In the genomic region with DNA sequence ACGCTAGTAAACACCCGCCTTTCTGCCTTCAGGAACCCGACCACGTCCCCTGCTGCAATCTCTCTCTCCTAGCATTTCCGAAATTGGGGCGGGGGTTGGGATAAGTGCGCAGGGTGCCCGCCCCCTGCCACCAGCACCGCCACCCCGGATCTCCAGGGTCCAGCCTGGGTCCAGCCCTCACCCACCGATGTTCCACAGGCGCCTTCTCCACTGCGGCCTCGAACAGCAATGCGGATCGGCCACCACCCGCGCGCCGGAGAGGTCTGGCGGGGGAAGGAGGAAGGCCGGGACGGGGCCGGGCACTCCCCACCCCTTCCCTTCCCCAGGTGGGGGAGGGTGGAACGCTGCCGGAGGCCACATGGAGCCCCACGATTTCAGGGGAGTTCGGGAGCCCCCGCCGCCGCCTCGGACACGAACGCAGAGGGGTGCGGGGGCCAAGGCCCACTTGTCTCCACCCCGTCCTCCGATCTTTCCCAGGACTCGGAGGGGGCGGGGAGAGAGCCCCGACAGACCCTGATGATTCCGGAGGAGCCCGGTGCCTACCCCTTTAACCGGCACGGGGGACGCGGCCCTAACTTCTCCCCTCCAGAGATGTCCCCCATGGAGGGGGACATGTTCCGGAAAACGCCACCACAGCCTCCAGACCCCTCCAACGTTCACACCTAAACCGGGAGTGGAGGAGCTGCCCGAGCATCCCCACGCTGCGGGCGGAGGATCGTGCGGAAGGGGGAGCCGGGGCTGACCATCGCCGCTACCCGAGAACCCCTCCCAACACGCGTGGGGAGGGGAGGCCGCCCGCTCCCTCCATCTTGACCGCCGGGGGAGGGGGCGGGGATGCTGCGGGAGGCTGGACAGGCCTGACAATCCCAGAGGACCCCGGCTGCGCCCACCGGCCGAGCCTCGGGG, we compare ENCODE assay signal across 8 cellular contexts. TPM values are rescaled to one million over a fixed set of nuclear protein-coding genes. Genes with fewer than 3 reads are reported as not detected.
A peak's percentile ranks its signal among the peaks of the same experiment; 100 is the strongest.
DNase-seq lines count a peak whose midpoint lies in the region; ATAC-seq and TF ChIP-seq lines count a peak whose summit lies in the region.

No MANE protein-coding gene starts in this region.

- H3K4me3 Mint-ChIP-seq in activated CD4-positive, alpha-beta memory T cell treated with anti-CD3 and anti-CD28 coated beads for 36 hours: peak overlapping the region; percentile 87
- H3K4me3 Mint-ChIP-seq in stimulated activated effector memory CD8-positive, alpha-beta T cell treated with anti-CD3 and anti-CD28 coated beads, Interleukin-12 subunit alpha, Interleukin-12 subunit beta, amount 100 ng/mL, for 72 hours: peak overlapping the region; percentile 85

- peaks cover 34% of the 10 kb centered on the region for H3K4me1 Mint-ChIP-seq in activated CD4-positive, alpha-beta memory T cell treated with anti-CD3 and anti-CD28 coated beads for 36 hours (ENCODE audit: low read depth)
- H3K4me1 Mint-ChIP-seq in stimulated activated effector memory CD8-positive, alpha-beta T cell treated with anti-CD3 and anti-CD28 coated beads, Interleukin-12 subunit alpha, Interleukin-12 subunit beta, amount 100 ng/mL, for 72 hours: peaks cover 36% of the 10 kb centered on the region

- POLR2A ChIA-PET in activated CD4-positive, alpha-beta memory T cell treated with anti-CD3 and anti-CD28 coated beads for 36 hours (lab: Charles Lee): no interaction called here

- DNase-seq in CMK (ENCODE audit: low read depth): peak; percentile 47
- DNase-seq in LNCaP clone FGC (ENCODE audit: low read depth): no peak
- DNase-seq in activated CD4-positive, alpha-beta memory T cell treated with anti-CD3 and anti-CD28 coated beads for 36 hours: peak; percentile 36
- DNase-seq in effector CD4-positive, alpha-beta T cell: peak; percentile 9
- DNase-seq in lung microvascular endothelial cell (ENCODE audit: low read depth in 2 of 2): peak; percentile 44 to 54
- peak; percentile 19 to 69 for DNase-seq in stimulated activated effector memory CD8-positive, alpha-beta T cell treated with anti-CD3 and anti-CD28 coated beads, Interleukin-12 subunit alpha, Interleukin-12 subunit beta, amount 100 ng/mL, for 72 hours (ENCODE audit: low spot score in 2 of 2)
- DNase-seq in NK-92 (lab: John Stamatoyannopoulos, UW; ENCODE audit: unreplicated experiment): no peak

- peak overlapping the region; percentile 98 for H3K4me3 ChIP-seq in LNCaP clone FGC (ENCODE audit: low read depth, low read length)

- no peak for TF ChIP-seq CTCF in LNCaP clone FGC (IDR thresholded peaks at IDR 0.05; ENCODE audit: control insufficient read depth, extremely low read depth, insufficient read depth)

- ATAC-seq in GM21390 (IDR thresholded peaks at IDR 0.05; ENCODE audit: unreplicated experiment): peak; percentile 20
- ATAC-seq in stimulated activated effector memory CD8-positive, alpha-beta T cell treated with anti-CD3 and anti-CD28 coated beads, Interleukin-12 subunit alpha, Interleukin-12 subunit beta, amount 100 ng/mL, for 72 hours: peak; percentile 3

- CTCF ChIA-PET in activated CD4-positive, alpha-beta memory T cell treated with anti-CD3 and anti-CD28 coated beads for 36 hours (lab: Charles Lee): no interaction called here

- no peaks in the 10 kb centered on the region for H3K9me3 Mint-ChIP-seq in activated CD4-positive, alpha-beta memory T cell treated with anti-CD3 and anti-CD28 coated beads for 36 hours
- no peaks in the 10 kb centered on the region for H3K9me3 Mint-ChIP-seq in stimulated activated effector memory CD8-positive, alpha-beta T cell treated with anti-CD3 and anti-CD28 coated beads, Interleukin-12 subunit alpha, Interleukin-12 subunit beta, amount 100 ng/mL, for 72 hours

- no peaks in the 10 kb centered on the region for H3K27me3 Mint-ChIP-seq in activated CD4-positive, alpha-beta memory T cell treated with anti-CD3 and anti-CD28 coated beads for 36 hours

- peak overlapping the region; percentile 81 for H3K27ac Mint-ChIP-seq in activated CD4-positive, alpha-beta memory T cell treated with anti-CD3 and anti-CD28 coated beads for 36 hours
- H3K27ac Mint-ChIP-seq in stimulated activated effector memory CD8-positive, alpha-beta T cell treated with anti-CD3 and anti-CD28 coated beads, Interleukin-12 subunit alpha, Interleukin-12 subunit beta, amount 100 ng/mL, for 72 hours: peak overlapping the region; percentile 90

- intact Hi-C loops in activated CD4-positive, alpha-beta memory T cell treated with anti-CD3 and anti-CD28 coated beads for 36 hours (cut with micrococcal nuclease): loop anchor here (5.0 to 10.0 kb wide), 4 partner anchors 51 to 417 kb away; a partner anchor contains a TSS

- H3K36me3 Mint-ChIP-seq in activated CD4-positive, alpha-beta memory T cell treated with anti-CD3 and anti-CD28 coated beads for 36 hours: peaks cover 3% of the 10 kb centered on the region
- H3K36me3 Mint-ChIP-seq in stimulated activated effector memory CD8-positive, alpha-beta T cell treated with anti-CD3 and anti-CD28 coated beads, Interleukin-12 subunit alpha, Interleukin-12 subunit beta, amount 100 ng/mL, for 72 hours: peaks cover 15% of the 10 kb centered on the region

RNA-seq across cellular contexts. Expression of a gene that starts 1.1 kb away (rescaled TPM):
- 10 to 100 TPM; 38.2 to 39.4 TPM for total RNA-seq in activated CD4-positive, alpha-beta memory T cell treated with anti-CD3 and anti-CD28 coated beads for 36 hours
- 9.6 and 23.0 TPM in 2 replicates for total RNA-seq in lung microvascular endothelial cell

Comparison
In these comparisons a context has a peak if more than half of its experiments do, and no peak if none do; other contexts are left out.
1. DNase-seq: peak in CMK (single experiment), activated CD4-positive, alpha-beta memory T cell treated with anti-CD3 and anti-CD28 coated beads for 36 hours (single experiment), effector CD4-positive, alpha-beta T cell (single experiment), lung microvascular endothelial cell (2 of 2) and stimulated activated effector memory CD8-positive, alpha-beta T cell treated with anti-CD3 and anti-CD28 coated beads, Interleukin-12 subunit alpha, Interleukin-12 subunit beta, amount 100 ng/mL, for 72 hours (2 of 2); none in LNCaP clone FGC (single experiment) and NK-92 (single experiment).